8 cellular contexts compared by ENCODE assay signal in genomic region chr1:180953291-180953747, GRCh38. TPM values are rescaled to one million over a fixed set of nuclear protein-coding genes. Genes with fewer than 3 reads are reported as not detected.
A peak's percentile ranks its signal among the peaks of the same experiment; 100 is the strongest.
DNase-seq lines count a peak whose midpoint lies in the region; ATAC-seq and TF ChIP-seq lines count a peak whose summit lies in the region.

No MANE protein-coding gene starts in this region.

- DNase-seq in NCI-H748 (lab: John Stamatoyannopoulos, UW; ENCODE audit: unreplicated experiment) (peak; percentile 25), NCI-H748 treated with DMSO at 0.1 percent for 48 hours (lab: John Stamatoyannopoulos, UW) (no peak), PC-3 (peak; percentile 33), esophagus squamous epithelium (lab: John Stamatoyannopoulos, UW) (no peak), spleen (peak; percentile 75), GF-D8 (lab: John Stamatoyannopoulos, UW) (no peak), A172 (ENCODE audit: low spot score) (no peak)

- TF ChIP-seq POLR2A in esophagus squamous epithelium (IDR thresholded peaks at IDR 0.05), result no peak
- TF ChIP-seq POLR2A in spleen (IDR thresholded peaks at IDR 0.05), result no peak

- CTCF ChIA-PET in PC-3 (lab: Charles Lee), result no interaction called here

- no peaks in the 10 kb centered on the region for H3K79me2 ChIP-seq in PC-3 (ENCODE audit: low read length)

- WGBS in esophagus squamous epithelium, 2 donors, result 22 to 36% methylated on average over 3 to 7 of the region's 16 CpGs
- WGBS in spleen, 5 donors, result 33 to 57% (median 47%) methylated on average over 11 to 16 of the region's 16 CpGs

- TF ChIP-seq CTCF in PC-3 (conservative IDR thresholded peaks at IDR 0.05; ENCODE audit: low read depth, low read length) (no peak), esophagus squamous epithelium (IDR thresholded peaks at IDR 0.05) (no peak), spleen (IDR thresholded peaks at IDR 0.05 in 8 of 11, conservative IDR thresholded peaks at IDR 0.05 in 3 of 11) (no peak)

- ATAC-seq in HG02642 (IDR thresholded peaks at IDR 0.05; ENCODE audit: poor library complexity, unreplicated experiment) (peak; percentile 25), PC-3 (peak; percentile 17)

- no peaks in the 10 kb centered on the region for H4K20me1 ChIP-seq in PC-3 (ENCODE audit: low read length)

- H3K27me3 ChIP-seq in PC-3 (ENCODE audit: low read length), result no peaks in the 10 kb centered on the region
- no peaks in the 10 kb centered on the region for H3K27me3 ChIP-seq in esophagus squamous epithelium
- H3K27me3 ChIP-seq in spleen (replicated peaks in 1 of 7), result no peaks in the 10 kb centered on the region

- H3K4me1 ChIP-seq in PC-3 (ENCODE audit: insufficient read depth, low read length) (peaks cover 14% of the 10 kb centered on the region), esophagus squamous epithelium (peaks cover 9 to 59% (median 32%) of the 10 kb centered on the region in 3 donors), spleen (peaks cover 0 to 29% (median 16%) of the 10 kb centered on the region in 6 donors)

- H3K9me3 ChIP-seq in PC-3 (ENCODE audit: low read length) (no peaks in the 10 kb centered on the region), esophagus squamous epithelium (no peaks in the 10 kb centered on the region), spleen (peaks cover 0 to under 1% (median 0%) of the 10 kb centered on the region in 8 donors)

- H3F3A ChIP-seq in PC-3 (ENCODE audit: low read length, unreplicated experiment), result no peaks in the 10 kb centered on the region

- H3K9ac ChIP-seq in PC-3 (ENCODE audit: low read length), result peak overlapping the region; percentile 77

- POLR2A ChIA-PET in PC-3 (lab: Charles Lee; ENCODE audit: unreplicated experiment), result interaction anchor here (0.6 kb wide), 1 partner anchor 139 kb away, joined by 4 read pairs; no protein-coding TSS in a partner anchor

- H3K36me3 ChIP-seq in PC-3 (ENCODE audit: low read depth, low read length), result no peaks in the 10 kb centered on the region
- H3K36me3 ChIP-seq in esophagus squamous epithelium, result peaks cover 0 to 37% (median 0%) of the 10 kb centered on the region in 3 donors
- H3K36me3 ChIP-seq in spleen, result peaks cover 0 to 43% (median 0%) of the 10 kb centered on the region in 6 donors

- peak overlapping the region; percentile 63 for H3K4me3 ChIP-seq in PC-3 (ENCODE audit: low read length)
- peak overlapping the region; percentile 30 to 80 (median 54) for H3K4me3 ChIP-seq in esophagus squamous epithelium
- H3K4me3 ChIP-seq in spleen, result peak overlapping the region in 7 of 8 donors; percentile 58 to 90 (median 60)

- intact Hi-C loops in PC-3 (cut with micrococcal nuclease) (loop anchor here (10.0 kb wide), 1 partner anchor 211 kb away; no protein-coding TSS in a partner anchor), esophagus squamous epithelium (cut with DNase I) (no loop called here), spleen (cut with DNase I; ENCODE audit: low total_unique reads) (no loop called here)

- H3K27ac ChIP-seq in PC-3 (ENCODE audit: low read length), result peak overlapping the region; percentile 30
- H3K27ac ChIP-seq in esophagus squamous epithelium, result peak overlapping the region; percentile 60 to 81 (median 74)
- no peak overlapping the region for H3K27ac ChIP-seq in spleen

- no peaks in the 10 kb centered on the region for H3K9me2 ChIP-seq in PC-3 (replicated peaks; ENCODE audit: low read length)

- BruUV-seq in PC-3 (replicated peaks; lab: Mats Ljungman, UMichigan), result no TSS peak

- H2AFZ ChIP-seq in PC-3 (ENCODE audit: low read length), result peak overlapping the region; percentile 76

- peak overlapping the region; percentile 83 for H3K4me2 ChIP-seq in PC-3 (ENCODE audit: low read length)

RNA-seq across cellular contexts. Expression of gene KIAA1614, which starts 40.6 kb away (rescaled TPM):
- total RNA-seq in PC-3 (2014; rRNA removed), result not detected in 2 replicates
- 1 to 10 TPM in 2 of 4 donors, under 1 TPM in 2; 0.66 to 7.6 (median 2.8) TPM for total RNA-seq in esophagus squamous epithelium
- 1 to 10 TPM; 2.4 to 7.4 (median 4.8) TPM for total RNA-seq in spleen
- 1 to 10 TPM in 1 of 3 donors, under 1 TPM in 2; 0.50 to 2.4 (median 0.85) TPM for polyA plus RNA-seq in spleen
- 3.8 and 9.4 TPM in 2 replicates for total RNA-seq in A172 (2014; rRNA removed; shearing (Covaris generic))

Comparison
In these comparisons a context has a peak if more than half of its experiments do, and no peak if none do; other contexts are left out.
1. DNase-seq: peak in NCI-H748 (single experiment), PC-3 (single experiment) and spleen (single experiment); none in NCI-H748 treated with DMSO at 0.1 percent for 48 hours (single experiment), esophagus squamous epithelium (single experiment), GF-D8 (single experiment) and A172 (single experiment).
2. H3K27ac ChIP-seq: peak in PC-3 (single experiment) and esophagus squamous epithelium (4 of 4); none in spleen (0 of 8).
3. Peak in every context shown above with its lines, with median percentiles within 50 percentile points of each other: H3K4me3 ChIP-seq.